Comparison of ENCODE assay signal across 10 cellular contexts in genomic region chr3:186360779-186361178, GRCh38. TPM values are rescaled to one million over a fixed set of nuclear protein-coding genes. Genes with fewer than 3 reads are reported as not detected.
DNase-seq lines count a peak whose midpoint lies in the region; ATAC-seq and TF ChIP-seq lines count a peak whose summit lies in the region.
"Had no signal": no experiment of that assay in that cellular context is flagged by ENCODE, and none has a peak within 500 bp of the region (broad histone marks: within the 10 kb centered on the region; RNA-seq: fewer than 3 reads in every experiment).

No MANE protein-coding gene starts in this region.

- no peaks in the 10 kb centered on the region for H3K9me3 Mint-ChIP-seq in CD4-positive, alpha-beta T cell

- H3K4me3 Mint-ChIP-seq in CD4-positive, alpha-beta T cell: no peak overlapping the region

- TF ChIP-seq CTCF in WERI-Rb-1 (IDR thresholded peaks at IDR 0.05; ENCODE audit: low read depth, low read length): no peak
- no peak for TF ChIP-seq CTCF in CD4-positive, alpha-beta T cell (IDR thresholded peaks at IDR 0.05)

- H3K4me1 Mint-ChIP-seq in CD4-positive, alpha-beta T cell (ENCODE audit: low read depth): peaks cover 5% of the 10 kb centered on the region

- no peak overlapping the region for H3K27ac Mint-ChIP-seq in CD4-positive, alpha-beta T cell

- no peak overlapping the region for H3K27ac ChIP-seq in WERI-Rb-1
- no peak overlapping the region for H3K27ac ChIP-seq in CD4-positive, alpha-beta T cell (ENCODE audit: low read depth, low read length)

- H3K4me3 ChIP-seq in WERI-Rb-1 (ENCODE audit: low read depth, low read length): peak overlapping the region; percentile 48
- H3K4me3 ChIP-seq: K562 had no signal

- POLR2A ChIA-PET in CD4-positive, alpha-beta T cell (lab: Charles Lee): no interaction called here

- no peaks in the 10 kb centered on the region for H3K36me3 Mint-ChIP-seq in CD4-positive, alpha-beta T cell (ENCODE audit: low read depth)

- no peaks in the 10 kb centered on the region for H3K36me3 ChIP-seq in WERI-Rb-1

- intact Hi-C loops in CD4-positive, alpha-beta T cell (cut with DNase I, micrococcal nuclease): no loop called here

- no peaks in the 10 kb centered on the region for H3K9me3 ChIP-seq in WERI-Rb-1 (ENCODE audit: severe bottlenecking)
- no peaks in the 10 kb centered on the region for H3K9me3 ChIP-seq in CD4-positive, alpha-beta T cell (ENCODE audit: control insufficient read depth, low read length)

- CTCF ChIA-PET in CD4-positive, alpha-beta T cell (lab: Charles Lee): no interaction called here

- ATAC-seq in CD4-positive, alpha-beta T cell (ENCODE audit: poor library complexity): no peak
- ATAC-seq: K562 had no signal

- DNase-seq in G401 (ENCODE audit: low spot score): peak; percentile 56
- DNase-seq in WERI-Rb-1: peak; percentile 51
- DNase-seq in hypothalamus (lab: John Stamatoyannopoulos, UW): peak in 32 of 51 donors; percentile 3 to 64 (median 24)
- DNase-seq in retina: peak; percentile 74
- DNase-seq in activated CD4-positive, CD25-positive, alpha-beta regulatory T cell (lab: John Stamatoyannopoulos, UW): no peak
- no peak for DNase-seq in DMS79 (lab: John Stamatoyannopoulos, UW)
- DNase-seq in CD4-positive, alpha-beta T cell: no peak
- DNase-seq in Kasumi-1 (lab: John Stamatoyannopoulos, UW): no peak
- DNase-seq: GF-D8 had no signal

- in situ Hi-C loops in G401 (cut with HindIII; ENCODE audit: low sequenced_read_pairs): no loop called here

- peaks cover 34% of the 10 kb centered on the region for H3K27me3 ChIP-seq in WERI-Rb-1 (ENCODE audit: insufficient read depth, low read depth, severe bottlenecking)
- peaks cover 41% of the 10 kb centered on the region for H3K27me3 ChIP-seq in CD4-positive, alpha-beta T cell (ENCODE audit: control insufficient read depth, insufficient read depth, low read length)

- peaks cover 47% of the 10 kb centered on the region for H3K27me3 Mint-ChIP-seq in CD4-positive, alpha-beta T cell

RNA-seq across cellular contexts. Expression of gene DGKG, which starts 1.3 kb away (rescaled TPM):
- total RNA-seq in G401 (2014; rRNA removed; shearing (Covaris generic)): not detected in 2 replicates
- total RNA-seq in CD4-positive, alpha-beta T cell: not detected

Comparison
In these comparisons a context has a peak if more than half of its experiments do, and no peak if none do; other contexts are left out.
1. DNase-seq: peak in G401 (single experiment), WERI-Rb-1 (single experiment), hypothalamus (32 of 51) and retina (single experiment); none in activated CD4-positive, CD25-positive, alpha-beta regulatory T cell (0 of 4), DMS79 (single experiment), CD4-positive, alpha-beta T cell (0 of 10) and Kasumi-1 (0 of 2).